Comparison of ENCODE assay signal across 15 cellular contexts in the genomic region with DNA sequence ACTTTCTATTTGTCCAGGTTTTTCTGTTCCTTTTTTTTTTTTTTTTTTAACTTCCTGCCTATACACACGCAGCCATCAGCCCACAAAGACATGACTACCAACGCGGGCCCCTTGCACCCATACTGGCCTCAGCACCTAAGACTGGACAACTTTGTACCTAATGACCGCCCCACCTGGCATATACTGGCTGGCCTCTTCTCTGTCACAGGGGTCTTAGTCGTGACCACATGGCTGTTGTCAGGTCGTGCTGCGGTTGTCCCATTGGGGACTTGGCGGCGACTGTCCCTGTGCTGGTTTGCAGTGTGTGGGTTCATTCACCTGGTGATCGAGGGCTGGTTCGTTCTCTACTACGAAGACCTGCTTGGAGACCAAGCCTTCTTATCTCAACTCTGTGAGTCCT. TPM values are rescaled to one million over a fixed set of nuclear protein-coding genes. Genes with fewer than 3 reads are reported as not detected.
A peak's percentile ranks its signal among the peaks of the same experiment; 100 is the strongest.
DNase-seq lines count a peak whose midpoint lies in the region; ATAC-seq, FAIRE-seq and TF ChIP-seq lines count a peak whose summit lies in the region.
"Had no signal": no experiment of that assay in that cellular context is flagged by ENCODE, and none has a peak within 500 bp of the region (broad histone marks: within the 10 kb centered on the region; RNA-seq: fewer than 3 reads in every experiment).

No MANE protein-coding gene starts in this region.

- TSS peak; percentile 31 for BruUV-seq in K562 (replicated peaks; lab: Mats Ljungman, UMichigan)

- peak overlapping the region; percentile 91 for H3K4me3 Mint-ChIP-seq in activated T-cell treated with anti-CD3 and anti-CD28 coated beads, Interleukin-2, amount 50 U/mL, for 24 hours

- TF ChIP-seq RAD21 in K562 (CRISPR knock-in tag; conservative IDR thresholded peaks at IDR 0.05 in 1 of 2, IDR thresholded peaks at IDR 0.05 in 1 of 2), result no peak

- no peak overlapping the region for H4K8ac ChIP-seq in trophoblast cell (ENCODE audit: low read depth, low read length)

- H3K36me3 Mint-ChIP-seq in activated T-cell treated with anti-CD3 and anti-CD28 coated beads, Interleukin-2, amount 50 U/mL, for 24 hours (ENCODE audit: low read depth), result peaks cover 50% of the 10 kb centered on the region

- TF ChIP-seq CTCF in K562 (IDR thresholded peaks at IDR 0.05 in 2 of 3, conservative IDR thresholded peaks at IDR 0.05 in 1 of 3; ENCODE audit: insufficient read depth in 2 of 3, low read depth in 1 of 3, low read length in 3 of 3) (no peak), esophagus muscularis mucosa (IDR thresholded peaks at IDR 0.05) (no peak), coronary artery (IDR thresholded peaks at IDR 0.05) (no peak), lower lobe of right lung (IDR thresholded peaks at IDR 0.05) (no peak)

- H2BK5ac ChIP-seq in trophoblast cell (ENCODE audit: low read depth, low read length, poor library complexity), result no peak overlapping the region

- peak overlapping the region; percentile 56 for H3K9ac ChIP-seq in NT2/D1 (ENCODE audit: insufficient read length, low read depth)
- peak overlapping the region in 1 of 2 experiments; percentile 85; a peak in 3 of 4 replicates for H3K9ac ChIP-seq in K562 (ENCODE audit: insufficient read depth in 1 of 2, low read depth in 2 of 2, low read length in 2 of 2)
- no peak overlapping the region for H3K9ac ChIP-seq in trophoblast cell (ENCODE audit: low read length)

- intact Hi-C loops in K562 (cut with micrococcal nuclease), result loop anchor here (10.0 kb wide), 1 partner anchor 51 kb away; the partner anchor contains the start of gene RBM3
- intact Hi-C loops in esophagus muscularis mucosa (cut with DNase I), result no loop called here
- intact Hi-C loops in lower lobe of right lung (cut with DNase I), result no loop called here

- CTCF ChIA-PET in K562 (lab: Yijun Ruan, JAX; ENCODE audit: low intra/inter-chr PET ratio), result interaction anchor here (0.6 kb wide), 1 partner anchor 58 kb away, joined by 4 read pairs; no protein-coding TSS in a partner anchor

- DNase-seq in activated T-cell treated with anti-CD3 and anti-CD28 coated beads, Interleukin-2, amount 50 U/mL, for 24 hours, result no peak
- no peak for DNase-seq in activated T-cell treated with anti-CD3 and anti-CD28 coated beads for 4 hours
- no peak for DNase-seq in NT2/D1 (ENCODE audit: low read depth, low spot score)
- DNase-seq in K562 (ENCODE audit: extremely low read depth in 1 of 4, low spot score in 3 of 4), result no peak
- DNase-seq in trophoblast cell, result no peak
- no peak for DNase-seq in esophagus muscularis mucosa (ENCODE audit: extremely low spot score)
- no peak for DNase-seq in coronary artery (ENCODE audit: low spot score)
- no peak for DNase-seq in lower lobe of right lung
- DNase-seq: DMS79, foreskin fibroblast, NCI-H1105 treated with DMSO at 0.1 percent for 48 hours, NCI-H446 treated with DMSO at 0.1 percent for 48 hours, T1000 had no signal

- TF ChIP-seq POLR2A in K562 (conservative IDR thresholded peaks at IDR 0.05) (no peak), esophagus muscularis mucosa (IDR thresholded peaks at IDR 0.05; ENCODE audit: low read depth) (no peak)

- no peak overlapping the region; the same call in 2 of the 3 replicates for H3K27ac ChIP-seq in K562 (ENCODE audit: extremely low read depth, low read depth, low read length)
- no peak overlapping the region for H3K27ac ChIP-seq in trophoblast cell (ENCODE audit: low read depth, low read length)
- H3K27ac ChIP-seq in esophagus muscularis mucosa (replicated peaks in 1 of 4), result no peak overlapping the region
- H3K27ac ChIP-seq in coronary artery, result no peak overlapping the region
- no peak overlapping the region for H3K27ac ChIP-seq in lower lobe of right lung
- H3K27ac ChIP-seq: ascending aorta had no signal

- H3K9me3 ChIP-seq in NT2/D1 (ENCODE audit: insufficient read depth, low read length) (no peaks in the 10 kb centered on the region), K562 (replicated peaks; ENCODE audit: control insufficient read depth, insufficient read depth, low read depth, low read length) (no peaks in the 10 kb centered on the region), trophoblast cell (ENCODE audit: insufficient read depth, low read depth, low read length) (no peaks in the 10 kb centered on the region), esophagus muscularis mucosa (no peaks in the 10 kb centered on the region), lower lobe of right lung (no peaks in the 10 kb centered on the region)
- H3K9me3 ChIP-seq: ascending aorta had no signal

- H3K4ac ChIP-seq in trophoblast cell (ENCODE audit: low read depth, low read length), result peak overlapping the region; percentile 75

- peak overlapping the region; percentile 51 for H3K27ac Mint-ChIP-seq in activated T-cell treated with anti-CD3 and anti-CD28 coated beads, Interleukin-2, amount 50 U/mL, for 24 hours

- H2AK5ac ChIP-seq in trophoblast cell (ENCODE audit: low read length), result no peak overlapping the region

- no peak overlapping the region for H4K12ac ChIP-seq in trophoblast cell (ENCODE audit: low read depth, low read length)

- WGBS in K562 (ENCODE audit: insufficient coverage, low coverage, missing lambda C conversion rate), result 76% methylated on average over 10 of the region's 12 CpGs
- WGBS in trophoblast cell (ENCODE audit: extremely low coverage, insufficient coverage, insufficient read length), result no CpG with 5 or more reads among the region's 12 CpGs
- WGBS in esophagus muscularis mucosa, result 83% methylated on average over 9 of the region's 12 CpGs

- POLR2A ChIA-PET in K562 (lab: Yijun Ruan, JAX), result no interaction called here

- no peak overlapping the region for H3K23ac ChIP-seq in trophoblast cell (ENCODE audit: low read length)

- peaks cover 3% of the 10 kb centered on the region for H3K4me1 ChIP-seq in NT2/D1 (ENCODE audit: insufficient read depth, insufficient read length)
- peaks cover 9 to 12% of the 10 kb centered on the region in 2 experiments; a peak in 3 of 5 replicates for H3K4me1 ChIP-seq in K562 (replicated peaks in 1 of 2; ENCODE audit: control insufficient read depth in 2 of 2, insufficient read depth in 2 of 2, low read length in 2 of 2)
- peaks cover 5 to 11% of the 10 kb centered on the region in 2 experiments for H3K4me1 ChIP-seq in trophoblast cell (ENCODE audit: control insufficient read depth in 1 of 2, insufficient read depth in 2 of 2, low read length in 2 of 2)
- H3K4me1 ChIP-seq in esophagus muscularis mucosa, result peaks cover 0 to 15% (median 11%) of the 10 kb centered on the region in 4 donors
- H3K4me1 ChIP-seq in lower lobe of right lung, result peaks cover 6% of the 10 kb centered on the region
- H3K4me1 ChIP-seq: ascending aorta had no signal

- in situ Hi-C loops in K562 (cut with MboI), result no loop called here

- ATAC-seq in K562, result no peak
- ATAC-seq in lower lobe of right lung, result no peak

- H3K9me3 Mint-ChIP-seq in activated T-cell treated with anti-CD3 and anti-CD28 coated beads, Interleukin-2, amount 50 U/mL, for 24 hours, result no peaks in the 10 kb centered on the region

- H3K27me3 ChIP-seq in NT2/D1 (ENCODE audit: insufficient read depth, insufficient read length) (no peaks in the 10 kb centered on the region), K562 (ENCODE audit: control insufficient read depth in 2 of 2, insufficient read depth in 2 of 2, low read length in 2 of 2) (no peaks in the 10 kb centered on the region), trophoblast cell (ENCODE audit: insufficient read depth, low read length) (no peaks in the 10 kb centered on the region), esophagus muscularis mucosa (no peaks in the 10 kb centered on the region), lower lobe of right lung (ENCODE audit: low read depth) (no peaks in the 10 kb centered on the region)
- H3K27me3 ChIP-seq: ascending aorta had no signal

- no peaks in the 10 kb centered on the region for H3K27me3 Mint-ChIP-seq in activated T-cell treated with anti-CD3 and anti-CD28 coated beads, Interleukin-2, amount 50 U/mL, for 24 hours

- FAIRE-seq in K562 (lab: Jason Lieb, UNC), result no peak
- FAIRE-seq: RCC 7860 had no signal

- H3K9me1 ChIP-seq in K562 (ENCODE audit: control insufficient read depth, insufficient read depth, low read length), result peaks cover 3% of the 10 kb centered on the region

- peaks cover 3% of the 10 kb centered on the region for H3K79me1 ChIP-seq in trophoblast cell (ENCODE audit: low read length)

- H3K4me1 Mint-ChIP-seq in activated T-cell treated with anti-CD3 and anti-CD28 coated beads, Interleukin-2, amount 50 U/mL, for 24 hours (ENCODE audit: low read depth), result peaks cover 28% of the 10 kb centered on the region

- no peak overlapping the region for H2BK120ac ChIP-seq in trophoblast cell (ENCODE audit: insufficient read depth, low read length, poor library complexity)

- no peak for TF ChIP-seq EP300 in K562 (IDR thresholded peaks at IDR 0.05; ENCODE audit: low read length)
- TF ChIP-seq EP300 in esophagus muscularis mucosa (IDR thresholded peaks at IDR 0.05), result no peak

- H2BK12ac ChIP-seq in trophoblast cell (ENCODE audit: low read length), result no peak overlapping the region

- H4K91ac ChIP-seq in trophoblast cell (ENCODE audit: low read depth, low read length), result no peak overlapping the region

- H3K79me2 ChIP-seq in K562 (ENCODE audit: control insufficient read depth, insufficient read depth, low read length) (peaks cover 32% of the 10 kb centered on the region), trophoblast cell (ENCODE audit: control insufficient read depth, insufficient read depth, low read length, poor library complexity) (peaks cover 8% of the 10 kb centered on the region)

- H3K18ac ChIP-seq in trophoblast cell (ENCODE audit: low read length), result no peak overlapping the region

- H3K36me3 ChIP-seq in NT2/D1 (ENCODE audit: insufficient read depth, insufficient read length, low read length) (peaks cover 42% of the 10 kb centered on the region), K562 (ENCODE audit: control insufficient read depth, insufficient read depth, low read length) (peaks cover 50% of the 10 kb centered on the region; the same call in 2 of the 3 replicates), trophoblast cell (ENCODE audit: control insufficient read depth in 1 of 2, insufficient read depth in 2 of 2, low read length in 2 of 2) (peaks cover 28 to 31% of the 10 kb centered on the region in 2 experiments), esophagus muscularis mucosa (peaks cover 0 to 24% (median 17%) of the 10 kb centered on the region in 4 donors), lower lobe of right lung (peaks cover 18% of the 10 kb centered on the region)

- H4K20me1 ChIP-seq in K562 (replicated peaks; ENCODE audit: control insufficient read depth, insufficient read depth, low read length), result no peaks in the 10 kb centered on the region; the same call in 1 of the 2 replicates

- H3K4me3 ChIP-seq in NT2/D1 (ENCODE audit: insufficient read length, low read depth) (no peak overlapping the region), K562 (peak overlapping the region; percentile 60; the same call in 1 of the 2 replicates), trophoblast cell (ENCODE audit: low read depth, low read length) (no peak overlapping the region), esophagus muscularis mucosa (no peak overlapping the region), coronary artery (no peak overlapping the region), lower lobe of right lung (no peak overlapping the region)
- H3K4me3 ChIP-seq: ascending aorta had no signal

- H2AFZ ChIP-seq in K562 (ENCODE audit: low read depth, low read length) (no peak overlapping the region), trophoblast cell (ENCODE audit: insufficient read depth, low read length, poor library complexity) (no peak overlapping the region)

- H3K4me2 ChIP-seq in K562 (ENCODE audit: insufficient read depth, low read length), result peak overlapping the region; percentile 66
- H3K4me2 ChIP-seq in trophoblast cell (ENCODE audit: low read length), result no peak overlapping the region

- H3K14ac ChIP-seq in trophoblast cell (ENCODE audit: low read length), result no peak overlapping the region

RNA-seq across cellular contexts. Expression of gene EBP, which starts 2.1 kb away (rescaled TPM):
- total RNA-seq in K562 (2011; cell fraction: chromatin; rRNA removed; ENCODE audit: low replicate concordance), result 184 and 489 TPM in 2 replicates
- 634 and 715 TPM in 2 replicates for total RNA-seq in K562 (2011; cell fraction: nucleolus; rRNA removed)
- total RNA-seq in K562 (2011; cell fraction: nucleoplasm; rRNA removed), result 475 and 527 TPM in 2 replicates
- total RNA-seq in K562 (2014; rRNA removed) (244 and 267 TPM in 2 replicates), K562 (2014; rRNA removed; fragmentation: Illumina TruSeq; extraction: Trizol) (242 and 313 TPM in 2 replicates), K562 (2015; rRNA removed; fragmentation: Illumina TruSeq; extraction: Trizol) (219 and 244 TPM in 2 replicates), K562 (2021) (264 and 278 TPM in 2 replicates), esophagus muscularis mucosa (10 to 100 TPM; 15.7 to 20.7 (median 17.4) TPM), lower lobe of right lung (74.0 TPM)
- polyA plus RNA-seq in K562 (2011; rRNA removed) (228 and 411 TPM in 2 replicates), K562 (2014; fragmentation: Illumina TruSeq; extraction: Trizol) (274 and 307 TPM in 2 replicates), K562 (2014; fragmentation: Nextera tagmentation; extraction: Ambion mirVana) (100 to 1,000 TPM; 569 to 987 TPM), K562 (2014; rRNA removed) (238 and 281 TPM in 2 replicates)
- 623 and 681 TPM in 2 replicates for polyA plus RNA-seq in K562 (2011; cell fraction: cytosol; rRNA removed)
- polyA plus RNA-seq in K562 (2011; cell fraction: nucleus; rRNA removed), result 365 and 432 TPM in 2 replicates
- 242 and 270 TPM in 2 replicates for polyA plus RNA-seq in K562 (2012)
- polyA minus RNA-seq in K562 (2011; rRNA and poly(A)+ RNA removed), result 291 and 319 TPM in 2 replicates
- polyA minus RNA-seq in K562 (2011; cell fraction: cytosol; rRNA and poly(A)+ RNA removed), result 198 and 240 TPM in 2 replicates
- polyA minus RNA-seq in K562 (2011; cell fraction: nucleus; rRNA and poly(A)+ RNA removed), result 35.1 and 73.1 TPM in 2 replicates
- polyA plus RNA-seq in trophoblast cell (2013), result 118 TPM in 2 replicates

RNA-seq across cellular contexts. Expression of gene PORCN, which starts 14.9 kb away (rescaled TPM):
- total RNA-seq in K562 (2011; cell fraction: chromatin; rRNA removed; ENCODE audit: low replicate concordance), result 9.4 and 19.6 TPM in 2 replicates
- total RNA-seq in K562 (2011; cell fraction: nucleolus; rRNA removed), result 9.3 and 10.8 TPM in 2 replicates
- total RNA-seq in K562 (2011; cell fraction: nucleoplasm; rRNA removed), result 15.0 and 18.6 TPM in 2 replicates
- total RNA-seq in K562 (2014; rRNA removed) (2.8 and 4.0 TPM in 2 replicates), K562 (2014; rRNA removed; fragmentation: Illumina TruSeq; extraction: Trizol) (1.9 and 2.0 TPM in 2 replicates), K562 (2015; rRNA removed; fragmentation: Illumina TruSeq; extraction: Trizol) (2.4 and 3.2 TPM in 2 replicates), K562 (2021) (4.4 and 4.7 TPM in 2 replicates), esophagus muscularis mucosa (10 to 100 TPM; 15.0 to 21.5 (median 18.9) TPM), lower lobe of right lung (6.1 TPM)
- polyA plus RNA-seq in K562 (2011; rRNA removed) (3.7 and 6.9 TPM in 2 replicates), K562 (2014; fragmentation: Illumina TruSeq; extraction: Trizol) (4.5 and 4.8 TPM in 2 replicates), K562 (2014; fragmentation: Nextera tagmentation; extraction: Ambion mirVana) (under 1 TPM; 0.34 to 0.62 TPM), K562 (2014; rRNA removed) (5.1 TPM in 2 replicates)
- polyA plus RNA-seq in K562 (2011; cell fraction: cytosol; rRNA removed), result 7.0 and 12.1 TPM in 2 replicates
- 18.5 and 23.1 TPM in 2 replicates for polyA plus RNA-seq in K562 (2011; cell fraction: nucleus; rRNA removed)
- 5.0 and 7.8 TPM in 2 replicates for polyA plus RNA-seq in K562 (2012)
- polyA minus RNA-seq in K562 (2011; rRNA and poly(A)+ RNA removed), result 2.0 and 2.5 TPM in 2 replicates
- polyA minus RNA-seq in K562 (2011; cell fraction: cytosol; rRNA and poly(A)+ RNA removed), result 4.1 and 8.1 TPM in 2 replicates
- 4.7 and 5.3 TPM in 2 replicates for polyA minus RNA-seq in K562 (2011; cell fraction: nucleus; rRNA and poly(A)+ RNA removed)
- 29.8 and 31.0 TPM in 2 replicates for polyA plus RNA-seq in trophoblast cell (2013)

RNA-seq across cellular contexts. Expression of gene TBC1D25, which starts 15.8 kb away (rescaled TPM):
- 11.5 and 26.2 TPM in 2 replicates for total RNA-seq in K562 (2011; cell fraction: chromatin; rRNA removed; ENCODE audit: low replicate concordance)
- 15.1 and 16.5 TPM in 2 replicates for total RNA-seq in K562 (2011; cell fraction: nucleolus; rRNA removed)
- 11.6 and 13.7 TPM in 2 replicates for total RNA-seq in K562 (2011; cell fraction: nucleoplasm; rRNA removed)
- 5.4 and 6.7 TPM in 2 replicates for total RNA-seq in K562 (2014; rRNA removed)
- total RNA-seq in K562 (2014; rRNA removed; fragmentation: Illumina TruSeq; extraction: Trizol), result 0.87 and 0.96 TPM in 2 replicates
- 1.5 and 2.0 TPM in 2 replicates for total RNA-seq in K562 (2015; rRNA removed; fragmentation: Illumina TruSeq; extraction: Trizol)
- total RNA-seq in K562 (2021), result 9.5 and 10.6 TPM in 2 replicates
- polyA plus RNA-seq in K562 (2011; rRNA removed), result 3.9 and 7.1 TPM in 2 replicates
- polyA plus RNA-seq in K562 (2011; cell fraction: cytosol; rRNA removed), result 5.5 and 7.5 TPM in 2 replicates
- polyA plus RNA-seq in K562 (2011; cell fraction: nucleus; rRNA removed), result 17.3 and 27.4 TPM in 2 replicates
- 6.9 and 8.7 TPM in 2 replicates for polyA plus RNA-seq in K562 (2012)
- polyA plus RNA-seq in K562 (2014; fragmentation: Illumina TruSeq; extraction: Trizol), result 6.1 and 7.5 TPM in 2 replicates
- under 1 TPM; 0.62 to 0.87 TPM for polyA plus RNA-seq in K562 (2014; fragmentation: Nextera tagmentation; extraction: Ambion mirVana)
- polyA plus RNA-seq in K562 (2014; rRNA removed), result 5.4 and 6.2 TPM in 2 replicates
- polyA minus RNA-seq in K562 (2011; rRNA and poly(A)+ RNA removed), result 3.5 and 3.9 TPM in 2 replicates
- polyA minus RNA-seq in K562 (2011; cell fraction: cytosol; rRNA and poly(A)+ RNA removed), result 4.7 and 13.4 TPM in 2 replicates
- 4.3 and 5.7 TPM in 2 replicates for polyA minus RNA-seq in K562 (2011; cell fraction: nucleus; rRNA and poly(A)+ RNA removed)
- 7.7 and 7.9 TPM in 2 replicates for polyA plus RNA-seq in trophoblast cell (2013)
- 10 to 100 TPM; 10.3 to 22.4 (median 16.4) TPM for total RNA-seq in esophagus muscularis mucosa
- total RNA-seq in lower lobe of right lung, result 12.0 TPM

RNA-seq across cellular contexts. Expression of gene FTSJ1, which starts 47.7 kb away (rescaled TPM):
- total RNA-seq in K562 (2011; cell fraction: chromatin; rRNA removed; ENCODE audit: low replicate concordance), result 42.8 and 61.0 TPM in 2 replicates
- total RNA-seq in K562 (2011; cell fraction: nucleolus; rRNA removed), result 58.9 and 60.7 TPM in 2 replicates
- 41.1 and 41.9 TPM in 2 replicates for total RNA-seq in K562 (2011; cell fraction: nucleoplasm; rRNA removed)
- total RNA-seq in K562 (2014; rRNA removed) (87.2 and 121 TPM in 2 replicates), K562 (2014; rRNA removed; fragmentation: Illumina TruSeq; extraction: Trizol) (54.7 and 60.1 TPM in 2 replicates), K562 (2015; rRNA removed; fragmentation: Illumina TruSeq; extraction: Trizol) (72.9 and 75.2 TPM in 2 replicates), K562 (2021) (85.0 and 87.3 TPM in 2 replicates), esophagus muscularis mucosa (10 to 100 TPM; 38.5 to 47.3 (median 43.9) TPM), lower lobe of right lung (30.2 TPM)
- polyA plus RNA-seq in K562 (2011; rRNA removed) (51.4 and 53.1 TPM in 2 replicates), K562 (2014; fragmentation: Illumina TruSeq; extraction: Trizol) (95.6 and 109 TPM in 2 replicates), K562 (2014; fragmentation: Nextera tagmentation; extraction: Ambion mirVana) (10 to 100 TPM; 12.2 to 17.4 TPM), K562 (2014; rRNA removed) (71.6 and 86.8 TPM in 2 replicates)
- 61.7 and 125 TPM in 2 replicates for polyA plus RNA-seq in K562 (2011; cell fraction: cytosol; rRNA removed)
- 119 and 153 TPM in 2 replicates for polyA plus RNA-seq in K562 (2011; cell fraction: nucleus; rRNA removed)
- 64.0 and 71.6 TPM in 2 replicates for polyA plus RNA-seq in K562 (2012)
- polyA minus RNA-seq in K562 (2011; rRNA and poly(A)+ RNA removed), result 18.1 and 25.3 TPM in 2 replicates
- polyA minus RNA-seq in K562 (2011; cell fraction: cytosol; rRNA and poly(A)+ RNA removed), result 28.1 and 30.3 TPM in 2 replicates
- polyA minus RNA-seq in K562 (2011; cell fraction: nucleus; rRNA and poly(A)+ RNA removed), result 33.3 and 33.4 TPM in 2 replicates
- 48.6 and 51.3 TPM in 2 replicates for polyA plus RNA-seq in trophoblast cell (2013)

RNA-seq across cellular contexts. Expression of gene RBM3, which starts 50.6 kb away (rescaled TPM):
- total RNA-seq in K562 (2011; cell fraction: chromatin; rRNA removed; ENCODE audit: low replicate concordance), result 281 and 417 TPM in 2 replicates
- total RNA-seq in K562 (2011; cell fraction: nucleolus; rRNA removed), result 299 and 322 TPM in 2 replicates
- 302 and 316 TPM in 2 replicates for total RNA-seq in K562 (2011; cell fraction: nucleoplasm; rRNA removed)
- total RNA-seq in K562 (2014; rRNA removed) (136 and 164 TPM in 2 replicates), K562 (2014; rRNA removed; fragmentation: Illumina TruSeq; extraction: Trizol) (272 and 376 TPM in 2 replicates), K562 (2015; rRNA removed; fragmentation: Illumina TruSeq; extraction: Trizol) (221 and 223 TPM in 2 replicates), K562 (2021) (148 and 187 TPM in 2 replicates), esophagus muscularis mucosa (100 to 1,000 TPM in 3 of 4 donors, 10 to 100 TPM in 1; 94.0 to 204 (median 156) TPM), lower lobe of right lung (157 TPM)
- polyA plus RNA-seq in K562 (2011; rRNA removed) (194 and 209 TPM in 2 replicates), K562 (2014; fragmentation: Illumina TruSeq; extraction: Trizol) (221 and 255 TPM in 2 replicates), K562 (2014; fragmentation: Nextera tagmentation; extraction: Ambion mirVana) (10 to 100 TPM; 70.3 to 97.1 TPM), K562 (2014; rRNA removed) (246 and 259 TPM in 2 replicates)
- 115 and 202 TPM in 2 replicates for polyA plus RNA-seq in K562 (2011; cell fraction: cytosol; rRNA removed)
- 205 and 262 TPM in 2 replicates for polyA plus RNA-seq in K562 (2011; cell fraction: nucleus; rRNA removed)
- 193 and 291 TPM in 2 replicates for polyA plus RNA-seq in K562 (2012)
- polyA minus RNA-seq in K562 (2011; rRNA and poly(A)+ RNA removed), result 284 and 313 TPM in 2 replicates
- polyA minus RNA-seq in K562 (2011; cell fraction: cytosol; rRNA and poly(A)+ RNA removed), result 86.3 and 98.5 TPM in 2 replicates
- polyA minus RNA-seq in K562 (2011; cell fraction: nucleus; rRNA and poly(A)+ RNA removed), result 124 and 190 TPM in 2 replicates
- 159 and 161 TPM in 2 replicates for polyA plus RNA-seq in trophoblast cell (2013)
